In genomic region chr6:37221585-37222124, GRCh38 we compare ENCODE assay signal across 1 cellular context.
TF ChIP-seq lines count a peak whose summit lies in the region.

No MANE protein-coding gene starts in this region.

TF ChIP-seq in HepG2, 621 proteins besides CTCF, POLR2A, EP300 and RAD21 (continued from another document and continues in another):
- TF ChIP-seq THAP7 (CRISPR knock-in tag; IDR thresholded peaks at IDR 0.05) (0 out of 2 replicates have a peak, but pooled peaks have one; percentile 65), ZGPAT (CRISPR knock-in tag; IDR thresholded peaks at IDR 0.05) (no peak), ZNF552 (CRISPR knock-in tag; IDR thresholded peaks at IDR 0.05; ENCODE audit: borderline replicate concordance) (no peak), NFIB (CRISPR knock-in tag; IDR thresholded peaks at IDR 0.05; ENCODE audit: borderline replicate concordance) (no peak), ZNF597 (CRISPR knock-in tag; IDR thresholded peaks at IDR 0.05) (no peak), THAP11 (CRISPR knock-in tag; IDR thresholded peaks at IDR 0.05) (no peak), YY1 (IDR thresholded peaks at IDR 0.05; ENCODE audit: insufficient read depth, insufficient replicate concordance, low read depth, low read length) (no peak), NR2F2 (IDR thresholded peaks at IDR 0.05; ENCODE audit: borderline replicate concordance, low read depth) (no peak), NFE2 (CRISPR knock-in tag; IDR thresholded peaks at IDR 0.05) (no peak), ZHX1 (CRISPR knock-in tag; IDR thresholded peaks at IDR 0.05; ENCODE audit: low read depth) (no peak), MIXL1 (CRISPR knock-in tag; IDR thresholded peaks at IDR 0.05) (no peak), ZNF577 (CRISPR knock-in tag; IDR thresholded peaks at IDR 0.05; ENCODE audit: borderline replicate concordance, low read depth) (no peak), ZNF235 (CRISPR knock-in tag; IDR thresholded peaks at IDR 0.05; ENCODE audit: borderline replicate concordance) (0 out of 2 replicates have a peak, but pooled peaks have one; percentile 9), ZKSCAN1 (IDR thresholded peaks at IDR 0.05; ENCODE audit: low read length) (no peak), RARA (CRISPR knock-in tag; IDR thresholded peaks at IDR 0.05) (no peak), ATF2 (CRISPR knock-in tag; IDR thresholded peaks at IDR 0.05) (0 out of 2 replicates have a peak, but pooled peaks have one; percentile 32), ZNF644 (CRISPR knock-in tag; IDR thresholded peaks at IDR 0.05; ENCODE audit: low read depth) (no peak), MEF2D (CRISPR knock-in tag; IDR thresholded peaks at IDR 0.05) (no peak), KDM4B (CRISPR knock-in tag; IDR thresholded peaks at IDR 0.05) (no peak), U2AF1 (optimal IDR thresholded peaks at IDR 0.05; ENCODE audit: low read depth, low read length) (no peak), ZNF138 (CRISPR knock-in tag; IDR thresholded peaks at IDR 0.05; ENCODE audit: low read depth) (peak; percentile 42; the same call in 1 of the 2 replicates), MTF2 (CRISPR knock-in tag; IDR thresholded peaks at IDR 0.05; ENCODE audit: borderline replicate concordance) (0 out of 2 replicates have a peak, but pooled peaks have one; percentile 51), ZNF83 (CRISPR knock-in tag; IDR thresholded peaks at IDR 0.05; ENCODE audit: borderline replicate concordance) (no peak), PRDM15 (CRISPR knock-in tag; IDR thresholded peaks at IDR 0.05) (no peak), ZNF550 (CRISPR knock-in tag; IDR thresholded peaks at IDR 0.05; ENCODE audit: borderline replicate concordance) (no peak), EED (CRISPR knock-in tag; IDR thresholded peaks at IDR 0.05) (0 out of 2 replicates have a peak, but pooled peaks have one; percentile 50), ZNF747 (CRISPR knock-in tag; IDR thresholded peaks at IDR 0.05; ENCODE audit: borderline replicate concordance) (peak; percentile 40; the same call in 1 of the 2 replicates), ZNF253 (CRISPR knock-in tag; IDR thresholded peaks at IDR 0.05; ENCODE audit: borderline replicate concordance) (0 out of 2 replicates have a peak, but pooled peaks have one; percentile 7), ZNF775 (CRISPR knock-in tag; IDR thresholded peaks at IDR 0.05; ENCODE audit: borderline replicate concordance) (no peak), ATF5 (CRISPR knock-in tag; IDR thresholded peaks at IDR 0.05; ENCODE audit: low read depth) (no peak), SALL2 (CRISPR knock-in tag; IDR thresholded peaks at IDR 0.05) (no peak), TERF1 (CRISPR knock-in tag; IDR thresholded peaks at IDR 0.05) (no peak), XBP1 (CRISPR knock-in tag; IDR thresholded peaks at IDR 0.05) (no peak), DNMT3B (CRISPR knock-in tag; conservative IDR thresholded peaks at IDR 0.05) (no peak), MZF1 (CRISPR knock-in tag; IDR thresholded peaks at IDR 0.05; ENCODE audit: borderline replicate concordance) (no peak), ZNF629 (CRISPR knock-in tag; conservative IDR thresholded peaks at IDR 0.05) (no peak), GTF2F1 (IDR thresholded peaks at IDR 0.05; ENCODE audit: low read length) (no peak), XRCC5 (optimal IDR thresholded peaks at IDR 0.05; ENCODE audit: low read length) (no peak), ZNF841 (CRISPR knock-in tag; IDR thresholded peaks at IDR 0.05; ENCODE audit: borderline replicate concordance) (no peak), IRF2 (CRISPR knock-in tag; IDR thresholded peaks at IDR 0.05) (no peak), SMARCE1 (IDR thresholded peaks at IDR 0.05; ENCODE audit: borderline replicate concordance) (no peak), ZNF557 (CRISPR knock-in tag; IDR thresholded peaks at IDR 0.05) (no peak), ZNF720 (CRISPR knock-in tag; IDR thresholded peaks at IDR 0.05) (no peak), ZNF792 (CRISPR knock-in tag; IDR thresholded peaks at IDR 0.05) (no peak), RNF219 (CRISPR knock-in tag; IDR thresholded peaks at IDR 0.05) (no peak), CBX1 (IDR thresholded peaks at IDR 0.05; ENCODE audit: low read depth) (no peak), LBX2 (CRISPR knock-in tag; IDR thresholded peaks at IDR 0.05; ENCODE audit: borderline replicate concordance) (no peak), ZMYM3 (CRISPR knock-in tag; IDR thresholded peaks at IDR 0.05) (no peak), MAX (IDR thresholded peaks at IDR 0.05) (no peak), ZNF446 (CRISPR knock-in tag; IDR thresholded peaks at IDR 0.05) (no peak), KLF6 (CRISPR knock-in tag; IDR thresholded peaks at IDR 0.05) (0 out of 2 replicates have a peak, but pooled peaks have one; percentile 52)
